ENCODE assay signal across 27 cellular contexts in the genomic region with DNA sequence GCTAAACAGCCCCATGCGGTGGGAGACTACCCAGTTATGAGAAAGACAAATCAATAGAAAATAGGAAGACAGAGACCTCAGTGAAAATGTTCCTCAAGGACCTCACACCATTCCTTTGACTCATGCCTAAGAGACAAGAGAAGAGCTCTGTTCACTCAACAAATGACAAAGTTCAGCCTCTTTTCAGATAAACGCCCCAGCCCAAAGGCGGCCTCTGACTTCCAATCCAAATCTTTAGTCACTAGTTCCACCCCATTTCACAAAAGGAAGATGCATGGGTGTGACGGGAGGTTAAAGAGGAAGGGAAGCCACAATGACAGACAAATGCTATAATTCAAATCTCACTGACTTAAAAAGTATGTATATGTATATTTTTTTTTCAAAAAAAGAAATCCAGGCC. TPM values are rescaled to one million over a fixed set of nuclear protein-coding genes. Genes with fewer than 3 reads are reported as not detected.
DNase-seq lines count a peak whose midpoint lies in the region; ATAC-seq and TF ChIP-seq lines count a peak whose summit lies in the region.
"Had no signal": no experiment of that assay in that cellular context is flagged by ENCODE, and none has a peak within 500 bp of the region (broad histone marks: within the 10 kb centered on the region; RNA-seq: fewer than 3 reads in every experiment).

No MANE protein-coding gene starts in this region.

- intact Hi-C loops in activated B cell treated with CpG ODN at 0.5 μM for 24 hours (cut with micrococcal nuclease), result no loop called here

- no peaks in the 10 kb centered on the region for H3K27me3 Mint-ChIP-seq in stimulated activated naive CD8-positive, alpha-beta T cell treated with anti-CD3 and anti-CD28 coated beads, Interleukin-15, Interleukin-2, amounts not matched to agents 100 ng/mL and 50 ng/mL, for 24 hours
- H3K27me3 Mint-ChIP-seq in stimulated activated naive CD8-positive, alpha-beta T cell treated with anti-CD3 and anti-CD28 coated beads, Interleukin-15, amount 100 ng/mL, for 72 hours, result no peaks in the 10 kb centered on the region
- no peaks in the 10 kb centered on the region for H3K27me3 Mint-ChIP-seq in activated B cell treated with CpG ODN at 0.5 μM for 24 hours
- H3K27me3 Mint-ChIP-seq in memory B cell, result no peaks in the 10 kb centered on the region
- H3K27me3 Mint-ChIP-seq: IgD-negative memory B cell had no signal

- no peak for DNase-seq in stimulated activated naive CD8-positive, alpha-beta T cell treated with anti-CD3 and anti-CD28 coated beads, Interleukin-15, amount 100 ng/mL, for 72 hours
- no peak for DNase-seq in activated B cell treated with CpG ODN at 0.5 μM for 24 hours
- DNase-seq in memory B cell (ENCODE audit: low spot score in 2 of 2), result no peak
- DNase-seq in COLO829 (ENCODE audit: low spot score), result no peak
- no peak for DNase-seq in activated CD4-positive, CD25-positive, alpha-beta regulatory T cell (lab: John Stamatoyannopoulos, UW)
- DNase-seq in GM19240 (ENCODE audit: insufficient read length, low spot score), result no peak
- DNase-seq: activated CD4-positive, alpha-beta T cell treated with anti-CD3 and anti-CD28 coated beads for 4 hours; activated CD8-positive, alpha-beta memory T cell treated with anti-CD3 and anti-CD28 coated beads, Interleukin-2, amount 50 U/mL, for 4 hours; anterior cingulate cortex; BE2C; DMS79; effector memory CD4-positive, alpha-beta T cell; erythroblast; GDM1; H7; NCI-H1105 treated with DMSO at 0.1 percent for 48 hours; NCI-H1930; NCI-H524 treated with DMSO at 0.1 percent for 48 hours; stimulated activated naive CD4-positive, alpha-beta T cell treated with Interleukin-2 at 50 U/mL for 16 hours; T-helper 1 cell had no signal

- CTCF ChIA-PET in activated B cell treated with CpG ODN at 0.5 μM for 24 hours (lab: Charles Lee), result no interaction called here

- POLR2A ChIA-PET in activated B cell treated with CpG ODN at 0.5 μM for 24 hours (lab: Charles Lee), result no interaction called here

- peaks cover 67% of the 10 kb centered on the region for H3K36me3 Mint-ChIP-seq in stimulated activated naive CD8-positive, alpha-beta T cell treated with anti-CD3 and anti-CD28 coated beads, Interleukin-15, Interleukin-2, amounts not matched to agents 100 ng/mL and 50 ng/mL, for 24 hours (ENCODE audit: low read depth)
- H3K36me3 Mint-ChIP-seq in activated B cell treated with CpG ODN at 0.5 μM for 24 hours (ENCODE audit: low read depth), result peaks cover 77% of the 10 kb centered on the region
- peaks cover 31% of the 10 kb centered on the region for H3K36me3 Mint-ChIP-seq in memory B cell

- no peak for ATAC-seq in stimulated activated naive CD8-positive, alpha-beta T cell treated with anti-CD3 and anti-CD28 coated beads, Interleukin-15, amount 100 ng/mL, for 72 hours
- ATAC-seq in activated B cell treated with CpG ODN at 0.5 μM for 24 hours (ENCODE audit: low read depth), result no peak
- ATAC-seq in memory B cell (ENCODE audit: low read depth), result no peak
- ATAC-seq in HG03354 (IDR thresholded peaks at IDR 0.05; ENCODE audit: poor library complexity, severe bottlenecking, unreplicated experiment), result no peak
- ATAC-seq: activated naive CD4-positive, alpha-beta T cell treated with anti-CD3 and anti-CD28 coated beads, Interleukin-2, amount 50 U/mL, for 72 hours; sciatic nerve had no signal

- peak overlapping the region; percentile 63 for H3K27ac Mint-ChIP-seq in stimulated activated naive CD8-positive, alpha-beta T cell treated with anti-CD3 and anti-CD28 coated beads, Interleukin-15, Interleukin-2, amounts not matched to agents 100 ng/mL and 50 ng/mL, for 24 hours
- H3K27ac Mint-ChIP-seq in stimulated activated naive CD8-positive, alpha-beta T cell treated with anti-CD3 and anti-CD28 coated beads, Interleukin-15, amount 100 ng/mL, for 72 hours, result no peak overlapping the region
- H3K27ac Mint-ChIP-seq in activated B cell treated with CpG ODN at 0.5 μM for 24 hours, result peak overlapping the region; percentile 59
- H3K27ac Mint-ChIP-seq in memory B cell, result peak overlapping the region; percentile 62
- H3K27ac Mint-ChIP-seq: activated T-helper 2 cell treated with anti-CD3 and anti-CD28 coated beads, Interferon-gamma antibody, Interleukin-2, Interleukin-4, amounts not matched to agents 10 μg/mL and 5 μg/mL and 100 μg/mL, durations not matched to agents 14 hours and 24 hours and 36 hours; neural progenitor cell had no signal

- H3K4me3 Mint-ChIP-seq in stimulated activated naive CD8-positive, alpha-beta T cell treated with anti-CD3 and anti-CD28 coated beads, Interleukin-15, Interleukin-2, amounts not matched to agents 100 ng/mL and 50 ng/mL, for 24 hours, result no peak overlapping the region
- H3K4me3 Mint-ChIP-seq in stimulated activated naive CD8-positive, alpha-beta T cell treated with anti-CD3 and anti-CD28 coated beads, Interleukin-15, amount 100 ng/mL, for 72 hours, result no peak overlapping the region
- H3K4me3 Mint-ChIP-seq in activated B cell treated with CpG ODN at 0.5 μM for 24 hours (no peak overlapping the region), memory B cell (no peak overlapping the region)
- H3K4me3 Mint-ChIP-seq: neural progenitor cell had no signal

- peaks cover 45% of the 10 kb centered on the region for H3K4me1 Mint-ChIP-seq in stimulated activated naive CD8-positive, alpha-beta T cell treated with anti-CD3 and anti-CD28 coated beads, Interleukin-15, Interleukin-2, amounts not matched to agents 100 ng/mL and 50 ng/mL, for 24 hours (ENCODE audit: low read depth)
- peaks cover 43% of the 10 kb centered on the region for H3K4me1 Mint-ChIP-seq in stimulated activated naive CD8-positive, alpha-beta T cell treated with anti-CD3 and anti-CD28 coated beads, Interleukin-15, amount 100 ng/mL, for 72 hours
- peaks cover 35% of the 10 kb centered on the region for H3K4me1 Mint-ChIP-seq in activated B cell treated with CpG ODN at 0.5 μM for 24 hours
- peaks cover 27% of the 10 kb centered on the region for H3K4me1 Mint-ChIP-seq in memory B cell

- no peaks in the 10 kb centered on the region for H3K9me3 Mint-ChIP-seq in stimulated activated naive CD8-positive, alpha-beta T cell treated with anti-CD3 and anti-CD28 coated beads, Interleukin-15, Interleukin-2, amounts not matched to agents 100 ng/mL and 50 ng/mL, for 24 hours
- no peaks in the 10 kb centered on the region for H3K9me3 Mint-ChIP-seq in stimulated activated naive CD8-positive, alpha-beta T cell treated with anti-CD3 and anti-CD28 coated beads, Interleukin-15, amount 100 ng/mL, for 72 hours
- H3K9me3 Mint-ChIP-seq in activated B cell treated with CpG ODN at 0.5 μM for 24 hours (no peaks in the 10 kb centered on the region), memory B cell (no peaks in the 10 kb centered on the region)
- H3K9me3 Mint-ChIP-seq: activated naive CD4-positive, alpha-beta T cell treated with anti-CD3 and anti-CD28 coated beads, Interleukin-2, amount 50 U/mL, for 72 hours; activated T-helper 2 cell treated with anti-CD3 and anti-CD28 coated beads, Interferon-gamma antibody, Interleukin-2, Interleukin-4, amounts not matched to agents 10 μg/mL and 5 μg/mL and 100 μg/mL, durations not matched to agents 14 hours and 24 hours and 36 hours; IgD-negative memory B cell; neural progenitor cell had no signal

- no peak for TF ChIP-seq CTCF in activated B cell treated with CpG ODN at 0.5 μM for 24 hours (IDR thresholded peaks at IDR 0.05)

RNA-seq across cellular contexts. Expression of a gene that starts 8.1 kb away (rescaled TPM):
- 90.1 and 115 TPM in 2 replicates for total RNA-seq in activated B cell treated with CpG ODN at 0.5 μM for 24 hours

RNA-seq across cellular contexts. Expression of a gene that starts 15.7 kb away (rescaled TPM):
- 14.3 and 15.3 TPM in 2 replicates for total RNA-seq in activated B cell treated with CpG ODN at 0.5 μM for 24 hours

Comparison
In these comparisons a context has a peak if more than half of its experiments do, and no peak if none do; other contexts are left out.
1. H3K27ac Mint-ChIP-seq: peak in stimulated activated naive CD8-positive, alpha-beta T cell treated with anti-CD3 and anti-CD28 coated beads, Interleukin-15, Interleukin-2, amounts not matched to agents 100 ng/mL and 50 ng/mL, for 24 hours (single experiment), activated B cell treated with CpG ODN at 0.5 μM for 24 hours (single experiment) and memory B cell (single experiment); none in stimulated activated naive CD8-positive, alpha-beta T cell treated with anti-CD3 and anti-CD28 coated beads, Interleukin-15, amount 100 ng/mL, for 72 hours (0 of 2).